In genomic region chr12:29155079-29155478, GRCh38 we compare ENCODE assay signal across 11 cellular contexts.
DNase-seq lines count a peak whose midpoint lies in the region; ATAC-seq lines count a peak whose summit lies in the region.
"Had no signal": no experiment of that assay in that cellular context is flagged by ENCODE, and none has a peak within 500 bp of the region (broad histone marks: within the 10 kb centered on the region; RNA-seq: fewer than 3 reads in every experiment).

No MANE protein-coding gene starts in this region.

- H3K27ac ChIP-seq in cingulate gyrus (ENCODE audit: low read depth, low read length), result peak overlapping the region; percentile 6
- H3K27ac ChIP-seq: prostate gland had no signal

- DNase-seq in NCI-H2171 treated with DMSO at 0.1 percent for 48 hours (lab: John Stamatoyannopoulos, UW) (no peak), NCI-H2227 treated with DMSO at 0.1 percent for 48 hours (lab: John Stamatoyannopoulos, UW) (no peak), posterior cingulate gyrus (no peak)
- no peak for DNase-seq in activated CD4-positive, alpha-beta T cell treated with anti-CD3 and anti-CD28 coated beads for 1 hour
- DNase-seq: KG1, left ventricle myocardium superior had no signal

- peak; percentile 40 for ATAC-seq in GM18517 (IDR thresholded peaks at IDR 0.05; ENCODE audit: unreplicated experiment)
- peak; percentile 40 for ATAC-seq in GM21528 (IDR thresholded peaks at IDR 0.05; ENCODE audit: low FRiP score, unreplicated experiment)
- peak; percentile 44 for ATAC-seq in HG03460 (IDR thresholded peaks at IDR 0.05; ENCODE audit: unreplicated experiment)
- ATAC-seq: left ventricle myocardium superior had no signal

- intact Hi-C loops in posterior cingulate gyrus (cut with DNase I), result no loop called here
